Comparison of ENCODE assay signal across 8 cellular contexts in the genomic region with DNA sequence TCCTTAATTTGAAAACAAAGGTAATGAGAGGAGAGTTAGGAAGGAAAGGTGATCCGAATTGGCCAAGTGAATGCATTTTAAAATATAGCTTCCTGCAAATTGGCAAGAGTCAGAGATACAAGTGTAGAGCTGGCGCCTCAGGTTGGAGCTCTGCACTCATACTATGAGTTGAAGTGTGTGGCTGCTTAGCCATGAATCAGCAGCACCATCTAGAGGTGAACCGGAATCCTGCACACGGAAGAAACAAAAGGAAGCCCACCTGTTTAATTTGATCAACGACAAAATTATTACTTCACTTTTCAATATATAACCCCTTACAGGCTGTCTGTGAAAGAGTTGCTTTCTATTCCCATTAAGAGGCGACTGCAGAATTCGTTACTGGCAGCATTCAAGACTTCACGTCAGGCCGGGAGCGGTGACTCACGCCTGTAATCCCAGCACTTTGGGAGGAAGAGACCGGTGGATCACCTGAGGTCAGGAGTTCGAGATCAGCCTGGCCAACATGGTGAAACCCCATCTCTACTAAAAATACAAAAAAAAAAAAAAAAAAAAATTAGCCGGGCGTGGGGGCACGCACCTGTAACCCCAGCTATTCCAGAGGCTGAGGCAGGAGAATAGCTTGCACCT.
DNase-seq lines count a peak whose midpoint lies in the region; ATAC-seq and TF ChIP-seq lines count a peak whose summit lies in the region.

No MANE protein-coding gene starts in this region.

- no peaks in the 10 kb centered on the region for H3K4me1 ChIP-seq in mesendoderm (ENCODE audit: control insufficient read depth, low read depth, low read length)

- H3K4me3 ChIP-seq in dorsolateral prefrontal cortex, result peak overlapping the region in 10 of 59 donors; percentile 14 to 44 (median 30)
- H3K4me3 ChIP-seq in mesendoderm (ENCODE audit: low read length), result no peak overlapping the region

- in situ Hi-C loops in Caki2 (cut with HindIII; ENCODE audit: low pct_unique_long_range_greater_than_20kb, low sequenced_read_pairs), result no loop called here

- H3K27ac ChIP-seq in dorsolateral prefrontal cortex, result peak overlapping the region in 2 of 59 donors; percentile 2 to 31
- H3K27ac ChIP-seq in mesendoderm (ENCODE audit: low read depth, low read length), result no peak overlapping the region

- H3K4me2 ChIP-seq in mesendoderm (ENCODE audit: low read length), result no peak overlapping the region

- H3K9ac ChIP-seq in mesendoderm (ENCODE audit: low read length), result no peak overlapping the region

- H3K79me1 ChIP-seq in mesendoderm (ENCODE audit: low read length), result no peaks in the 10 kb centered on the region

- H3K4ac ChIP-seq in mesendoderm (ENCODE audit: low read depth, low read length), result no peak overlapping the region

- no peak overlapping the region for H2BK120ac ChIP-seq in mesendoderm (ENCODE audit: low read depth, low read length)

- peak; percentile 18 for DNase-seq in Caki2 (ENCODE audit: low read depth)
- peak; percentile 47 for DNase-seq in NCI-H748 treated with DMSO at 0.1 percent for 48 hours (lab: John Stamatoyannopoulos, UW)
- peak in 9 of 10 donors; percentile 9 to 73 (median 57) for DNase-seq in dorsolateral prefrontal cortex
- DNase-seq in mesendoderm, result peak; percentile 70
- DNase-seq in activated CD8-positive, alpha-beta memory T cell treated with anti-CD3 and anti-CD28 coated beads for 24 hours, result no peak
- DNase-seq in HCEC 1CT, result no peak

- no peak overlapping the region for H3K56ac ChIP-seq in mesendoderm (ENCODE audit: low read length)

- H3K18ac ChIP-seq in mesendoderm (ENCODE audit: low read length), result no peak overlapping the region

- no peaks in the 10 kb centered on the region for H3K79me2 ChIP-seq in mesendoderm (ENCODE audit: control insufficient read depth, insufficient read depth, low read length)

- WGBS in mesendoderm (ENCODE audit: extremely low coverage, insufficient coverage, low lambda C conversion rate), result no CpG with 5 or more reads among the region's 16 CpGs

- H2BK15ac ChIP-seq in mesendoderm (replicated peaks; ENCODE audit: low read depth), result no peak overlapping the region

- H3K23ac ChIP-seq in mesendoderm (ENCODE audit: low read length), result no peak overlapping the region

- H3K36me3 ChIP-seq in mesendoderm (ENCODE audit: control insufficient read depth, insufficient read depth, low read length), result no peaks in the 10 kb centered on the region

- H2AK5ac ChIP-seq in mesendoderm (ENCODE audit: low read length), result no peak overlapping the region

- TF ChIP-seq CTCF in dorsolateral prefrontal cortex (IDR thresholded peaks at IDR 0.05 in 54 of 56, conservative IDR thresholded peaks at IDR 0.05 in 2 of 56; ENCODE audit: low read depth in 1 of 56, partially characterized antibody in 56 of 56), result peak; percentile 68 to 96 (median 88)

- intact Hi-C loops in dorsolateral prefrontal cortex (cut with DNase I), result loop anchor here in 1 of 2 donors (10.0 kb wide), 1 partner anchor 1065 kb away; no protein-coding TSS in a partner anchor

- H4K8ac ChIP-seq in mesendoderm (ENCODE audit: low read depth, low read length), result no peak overlapping the region

- no peak overlapping the region for H4K5ac ChIP-seq in mesendoderm (ENCODE audit: low read length)

- no peaks in the 10 kb centered on the region for H3K27me3 ChIP-seq in dorsolateral prefrontal cortex
- no peaks in the 10 kb centered on the region for H3K27me3 ChIP-seq in mesendoderm (ENCODE audit: insufficient read depth, low read length, poor library complexity)

- H2BK5ac ChIP-seq in mesendoderm (ENCODE audit: low read length), result no peak overlapping the region

- peak; percentile 59 for ATAC-seq in HG02759 (IDR thresholded peaks at IDR 0.05; ENCODE audit: unreplicated experiment)
- ATAC-seq in GM21717 (IDR thresholded peaks at IDR 0.05; ENCODE audit: unreplicated experiment), result no peak

Comparison
In these comparisons a context has a peak if more than half of its experiments do, and no peak if none do; other contexts are left out.
1. DNase-seq: peak in Caki2 (single experiment), NCI-H748 treated with DMSO at 0.1 percent for 48 hours (single experiment), dorsolateral prefrontal cortex (9 of 10) and mesendoderm (single experiment); none in activated CD8-positive, alpha-beta memory T cell treated with anti-CD3 and anti-CD28 coated beads for 24 hours (single experiment) and HCEC 1CT (single experiment).